In the genomic region with DNA sequence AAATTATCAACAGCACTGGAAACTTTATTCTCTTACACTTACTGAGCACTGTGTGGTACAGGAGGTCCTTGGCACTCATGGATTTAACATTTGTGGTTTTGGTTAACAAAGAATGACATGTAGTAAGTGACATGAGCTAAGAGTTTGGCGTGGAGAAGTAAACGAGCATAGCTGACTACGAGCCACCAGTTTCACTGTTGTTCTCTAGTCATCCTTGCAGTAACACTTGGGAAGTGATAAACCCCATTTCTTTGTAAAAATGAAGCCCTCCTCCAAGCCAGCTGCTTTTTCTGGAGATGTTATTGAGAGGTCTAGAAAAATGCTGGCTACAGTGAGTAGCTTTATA, we compare ENCODE assay signal across 8 cellular contexts. TPM values are rescaled to one million over a fixed set of nuclear protein-coding genes. Genes with fewer than 3 reads are reported as not detected.
DNase-seq lines count a peak whose midpoint lies in the region; ATAC-seq, FAIRE-seq and TF ChIP-seq lines count a peak whose summit lies in the region.

No MANE protein-coding gene starts in this region.

- no peak for TF ChIP-seq RAD21 in GM12878 (IDR thresholded peaks at IDR 0.05; ENCODE audit: insufficient read depth, low read depth, low read length)

- peak overlapping the region; percentile 94 for H3K27ac Mint-ChIP-seq in activated T-cell treated with anti-CD3 and anti-CD28 coated beads, Interleukin-2, amount 50 U/mL, for 24 hours
- peak overlapping the region; percentile 94 for H3K27ac Mint-ChIP-seq in stimulated activated naive CD8-positive, alpha-beta T cell treated with anti-CD3 and anti-CD28 coated beads, Interleukin-15, Interleukin-2, amounts not matched to agents 100 ng/mL and 50 ng/mL, for 24 hours

- POLR2A ChIA-PET in GM12878 (lab: Charles Lee) = interaction anchor here (3.1 kb wide), 1 partner anchor 13 kb away, joined by 22 read pairs; no protein-coding TSS in a partner anchor

- H3K36me3 Mint-ChIP-seq in activated T-cell treated with anti-CD3 and anti-CD28 coated beads, Interleukin-2, amount 50 U/mL, for 24 hours (ENCODE audit: low read depth) = no peaks in the 10 kb centered on the region
- no peaks in the 10 kb centered on the region for H3K36me3 Mint-ChIP-seq in stimulated activated naive CD8-positive, alpha-beta T cell treated with anti-CD3 and anti-CD28 coated beads, Interleukin-15, Interleukin-2, amounts not matched to agents 100 ng/mL and 50 ng/mL, for 24 hours (ENCODE audit: low read depth)

- RAD21 ChIA-PET in GM12878 (lab: Charles Lee; ENCODE audit: unreplicated experiment) = interaction anchor here (0.6 to 4.3 kb wide), 10 partner anchors 9 to 897 kb away, joined by 3 to 39 read pairs (median 6); no protein-coding TSS in a partner anchor

- no peak overlapping the region for H3K4me3 ChIP-seq in GM12878

- peaks cover 0 to 11% of the 10 kb centered on the region in 2 experiments; a peak in 1 of 4 replicates for H3K27me3 ChIP-seq in GM12878 (replicated peaks in 1 of 2; ENCODE audit: control insufficient read depth in 2 of 2, insufficient read depth in 2 of 2, low read length in 1 of 2)

- H4K20me1 ChIP-seq in GM12878 (ENCODE audit: control insufficient read depth, insufficient read depth) = no peaks in the 10 kb centered on the region

- H3K4me1 Mint-ChIP-seq in activated T-cell treated with anti-CD3 and anti-CD28 coated beads, Interleukin-2, amount 50 U/mL, for 24 hours (ENCODE audit: low read depth) = peaks cover 42% of the 10 kb centered on the region
- H3K4me1 Mint-ChIP-seq in stimulated activated naive CD8-positive, alpha-beta T cell treated with anti-CD3 and anti-CD28 coated beads, Interleukin-15, Interleukin-2, amounts not matched to agents 100 ng/mL and 50 ng/mL, for 24 hours (ENCODE audit: low read depth) = peaks cover 46% of the 10 kb centered on the region

- SMC1A ChIA-PET in GM12878 (lab: Charles Lee; ENCODE audit: uncharacterized antibody, unreplicated experiment) = interaction anchor here (0.9 to 6.8 kb wide), 19 partner anchors 10 to 514 kb away, joined by 3 to 53 read pairs (median 4); no protein-coding TSS in a partner anchor

- TF ChIP-seq CTCF in GM12878 (IDR thresholded peaks at IDR 0.05 in 2 of 3, conservative IDR thresholded peaks at IDR 0.05 in 1 of 3; ENCODE audit: control insufficient read depth in 2 of 3, extremely low read depth in 1 of 3, insufficient read depth in 1 of 3, low read depth in 3 of 3, low read length in 3 of 3) = no peak

- TF ChIP-seq POLR2A in GM12878 (IDR thresholded peaks at IDR 0.05; ENCODE audit: low read depth, low read length) = no peak

- H3K79me2 ChIP-seq in GM12878 (ENCODE audit: control insufficient read depth, insufficient read depth, low read length) = no peaks in the 10 kb centered on the region

- H3K9ac ChIP-seq in GM12878 (ENCODE audit: control insufficient read depth, insufficient read depth, low read length) = no peak overlapping the region

- peak; percentile 73 to 83; a peak in 2 of 4 replicates for TF ChIP-seq EP300 in GM12878 (IDR thresholded peaks at IDR 0.05; ENCODE audit: borderline replicate concordance in 1 of 2, control insufficient read depth in 1 of 2, low read depth in 2 of 2, low read length in 2 of 2)

- no peak overlapping the region for H2AFZ ChIP-seq in GM12878 (ENCODE audit: control insufficient read depth, low read depth, low read length)

- CTCF ChIA-PET in GM12878 (lab: Yijun Ruan, JAX) = interaction anchor here (0.5 to 7.3 kb wide), 15 partner anchors 10 to 558 kb away, joined by 3 to 53 read pairs (median 4); a partner anchor contains a TSS

- 3% methylated on average over 3 of the region's 3 CpGs for WGBS in GM12878 (ENCODE audit: insufficient coverage, insufficient replicate concordance, low lambda C conversion rate, missing lambda C conversion rate)

- intact Hi-C loops in GM12878 (cut with micrococcal nuclease; ENCODE audit: unreplicated experiment) = loop anchor here (5.0 kb wide), 1 partner anchor 55 kb away; a partner anchor contains a TSS

- H3K36me3 ChIP-seq in GM12878 (ENCODE audit: control insufficient read depth in 2 of 2, insufficient read depth in 2 of 2, low read length in 1 of 2) = no peaks in the 10 kb centered on the region

- peaks cover 33% of the 10 kb centered on the region for H3K27me3 Mint-ChIP-seq in activated T-cell treated with anti-CD3 and anti-CD28 coated beads, Interleukin-2, amount 50 U/mL, for 24 hours
- peaks cover 34% of the 10 kb centered on the region for H3K27me3 Mint-ChIP-seq in stimulated activated naive CD8-positive, alpha-beta T cell treated with anti-CD3 and anti-CD28 coated beads, Interleukin-15, Interleukin-2, amounts not matched to agents 100 ng/mL and 50 ng/mL, for 24 hours

- FAIRE-seq in GM12878 (lab: Jason Lieb, UNC) = no peak

- in situ Hi-C loops in GM12878 (cut with MboI) (no loop called here), G401 (cut with HindIII; ENCODE audit: low sequenced_read_pairs) (no loop called here)

- H3K9me3 Mint-ChIP-seq in activated T-cell treated with anti-CD3 and anti-CD28 coated beads, Interleukin-2, amount 50 U/mL, for 24 hours = no peaks in the 10 kb centered on the region
- no peaks in the 10 kb centered on the region for H3K9me3 Mint-ChIP-seq in stimulated activated naive CD8-positive, alpha-beta T cell treated with anti-CD3 and anti-CD28 coated beads, Interleukin-15, Interleukin-2, amounts not matched to agents 100 ng/mL and 50 ng/mL, for 24 hours

- H3K4me3 Mint-ChIP-seq in activated T-cell treated with anti-CD3 and anti-CD28 coated beads, Interleukin-2, amount 50 U/mL, for 24 hours = peak overlapping the region; percentile 52
- H3K4me3 Mint-ChIP-seq in stimulated activated naive CD8-positive, alpha-beta T cell treated with anti-CD3 and anti-CD28 coated beads, Interleukin-15, Interleukin-2, amounts not matched to agents 100 ng/mL and 50 ng/mL, for 24 hours = peak overlapping the region; percentile 50

- ATAC-seq in HG03460 (IDR thresholded peaks at IDR 0.05; ENCODE audit: unreplicated experiment) (peak; percentile 44), GM12878 (peak; percentile 80)

- H3K4me2 ChIP-seq in GM12878 (ENCODE audit: control insufficient read depth, insufficient read depth) = peak overlapping the region; percentile 93

- BruUV-seq in GM12878 (replicated peaks; lab: Mats Ljungman, UMichigan) = no TSS peak

- DNase-seq in activated T-cell treated with anti-CD3 and anti-CD28 coated beads, Interleukin-2, amount 50 U/mL, for 24 hours = no peak
- no peak for DNase-seq in activated T-cell treated with anti-CD3 and anti-CD28 coated beads, Interleukin-2, amount 50 U/mL, for 1 hour
- DNase-seq in GM12878 (ENCODE audit: low read depth, low spot score) (peak; percentile 40), G401 (ENCODE audit: low spot score) (no peak), anterior cingulate cortex (lab: John Stamatoyannopoulos, UW) (no peak)
- no peak for DNase-seq in activated CD4-positive, CD25-positive, alpha-beta regulatory T cell (lab: John Stamatoyannopoulos, UW)

- H3K27ac ChIP-seq in GM12878 (ENCODE audit: control insufficient read depth, insufficient read depth) = peak overlapping the region; percentile 43; the same call in 1 of the 2 replicates

- peaks cover 24% of the 10 kb centered on the region for H3K4me1 ChIP-seq in GM12878 (ENCODE audit: control insufficient read depth, insufficient read depth, low read length)

- H3K9me3 ChIP-seq in GM12878 (replicated peaks; ENCODE audit: control insufficient read depth, insufficient read depth, low read length) = no peaks in the 10 kb centered on the region; the same call in 2 of the 3 replicates

TF ChIP-seq in GM12878, 131 proteins besides CTCF, POLR2A, EP300 and RAD21 (continues in another document):
- peak; percentile 36; the same call in 1 of the 2 replicates for TF ChIP-seq SPI1 (IDR thresholded peaks at IDR 0.05; ENCODE audit: borderline replicate concordance, insufficient read depth, low read depth, low read length)
- peak; percentile 30 for TF ChIP-seq NR2F1 (conservative IDR thresholded peaks at IDR 0.05)

RNA-seq across cellular contexts. Expression of a gene that starts 32.7 kb away (rescaled TPM):
- total RNA-seq in GM12878 (2013; cell fraction: nucleolus; rRNA removed) = not detected in 2 replicates
- total RNA-seq in GM12878 (2014; rRNA removed) = 0.17 and 0.27 TPM in 2 replicates
- 0.18 TPM in 1 of 2 replicates, not detected in the other for total RNA-seq in GM12878 (2014; rRNA removed; fragmentation: Illumina TruSeq; extraction: Trizol)
- 0.15 and 0.16 TPM in 2 replicates for total RNA-seq in GM12878 (2021)
- 0.20 TPM for polyA plus RNA-seq in GM12878 (2011; ENCODE audit: low read depth)
- polyA plus RNA-seq in GM12878 (2011; rRNA removed) = 0.14 and 0.52 TPM in 2 replicates
- polyA plus RNA-seq in GM12878 (2011; cell fraction: cytosol; rRNA removed) = 0.19 and 0.23 TPM in 2 replicates
- 0.23 and 0.28 TPM in 2 replicates for polyA plus RNA-seq in GM12878 (2011; cell fraction: nucleus; rRNA removed)
- polyA plus RNA-seq in GM12878 (2012) = 0.23 and 0.45 TPM in 2 replicates
- polyA plus RNA-seq in GM12878 (2014; fragmentation: Illumina TruSeq; extraction: Trizol) = 0.19 TPM in 1 of 2 replicates, not detected in the other
- polyA plus RNA-seq in GM12878 (2014; fragmentation: Nextera tagmentation; extraction: Ambion mirVana) = under 1 TPM; 0.14 to 0.24 TPM
- polyA plus RNA-seq in GM12878 (2014; rRNA removed) = not detected in 2 replicates
- under 1 TPM; 0.24 to 0.86 TPM for polyA plus RNA-seq in GM12878 (2016; fragmentation: Nextera tagmentation; extraction: Ambion mirVana)
- not detected in 2 replicates for polyA minus RNA-seq in GM12878 (2011; rRNA and poly(A)+ RNA removed)
- not detected in 2 replicates for polyA minus RNA-seq in GM12878 (2011; cell fraction: cytosol; rRNA and poly(A)+ RNA removed)
- 0.57 TPM in 1 of 2 replicates, not detected in the other for polyA minus RNA-seq in GM12878 (2011; cell fraction: nucleus; rRNA and poly(A)+ RNA removed)
- not detected in 2 replicates for total RNA-seq in G401 (2014; rRNA removed; shearing (Covaris generic))

RNA-seq across cellular contexts. Expression of a gene that starts 52.5 kb away (rescaled TPM):
- 38.5 and 48.5 TPM in 2 replicates for total RNA-seq in GM12878 (2013; cell fraction: nucleolus; rRNA removed)
- total RNA-seq in GM12878 (2014; rRNA removed) (9.0 and 11.4 TPM in 2 replicates), GM12878 (2014; rRNA removed; fragmentation: Illumina TruSeq; extraction: Trizol) (12.0 and 13.7 TPM in 2 replicates), GM12878 (2021) (10.4 and 14.9 TPM in 2 replicates)
- 6.8 TPM for polyA plus RNA-seq in GM12878 (2011; ENCODE audit: low read depth)
- polyA plus RNA-seq in GM12878 (2011; rRNA removed) (8.2 and 10.8 TPM in 2 replicates), GM12878 (2014; fragmentation: Illumina TruSeq; extraction: Trizol) (11.1 and 14.2 TPM in 2 replicates), GM12878 (2014; fragmentation: Nextera tagmentation; extraction: Ambion mirVana) (1 to 10 TPM; 3.3 to 3.7 TPM), GM12878 (2014; rRNA removed) (6.1 and 7.5 TPM in 2 replicates), GM12878 (2016; fragmentation: Nextera tagmentation; extraction: Ambion mirVana) (1 to 10 TPM; 6.5 to 7.4 TPM)
- polyA plus RNA-seq in GM12878 (2011; cell fraction: cytosol; rRNA removed) = 4.5 and 5.0 TPM in 2 replicates
- 5.8 and 7.1 TPM in 2 replicates for polyA plus RNA-seq in GM12878 (2011; cell fraction: nucleus; rRNA removed)
- polyA plus RNA-seq in GM12878 (2012) = 9.5 and 10.6 TPM in 2 replicates
- 11.2 and 11.4 TPM in 2 replicates for polyA minus RNA-seq in GM12878 (2011; rRNA and poly(A)+ RNA removed)
- 5.3 and 7.6 TPM in 2 replicates for polyA minus RNA-seq in GM12878 (2011; cell fraction: cytosol; rRNA and poly(A)+ RNA removed)
- 5.7 and 9.8 TPM in 2 replicates for polyA minus RNA-seq in GM12878 (2011; cell fraction: nucleus; rRNA and poly(A)+ RNA removed)
- 4.1 and 6.7 TPM in 2 replicates for total RNA-seq in G401 (2014; rRNA removed; shearing (Covaris generic))
